In genomic region chr9:99955606-99956005, GRCh38 we compare ENCODE assay signal across 19 cellular contexts.
"Had no signal": no experiment of that assay in that cellular context is flagged by ENCODE, and none has a peak within 500 bp of the region (broad histone marks: within the 10 kb centered on the region; RNA-seq: fewer than 3 reads in every experiment).

No MANE protein-coding gene starts in this region.

- H3K27me3 Mint-ChIP-seq: activated naive CD4-positive, alpha-beta T cell treated with anti-CD3 and anti-CD28 coated beads, Interleukin-2, amount 10 ng/mL, durations not matched to agents 7 days and 5 days; dendritic cell treated with granulocyte-macrophage colony-stimulating factor and Interleukin-4, amounts not matched to agents 40 ng/mL and 50 ng/mL, for 4 days; effector memory CD8-positive, alpha-beta T cell; type B pancreatic cell had no signal

- ATAC-seq: effector memory CD8-positive, alpha-beta T cell; heart right ventricle; natural killer cell; right cardiac atrium; SK-N-SH treated with all-trans-retinoic acid at 6 μM for 48 hours had no signal

- H3K36me3 ChIP-seq: ovary had no signal

- H3K27me3 ChIP-seq: esophagus squamous epithelium, heart right ventricle, ovary, testis had no signal

- DNase-seq: activated CD4-positive, alpha-beta T cell treated with anti-CD3 and anti-CD28 coated beads, Interleukin-2, amount 50 U/mL, for 4 hours; activated CD4-positive, CD25-positive, alpha-beta regulatory T cell treated with anti-CD3 and anti-CD28 coated beads, Interleukin-2, amount 50 U/mL, for 72 hours; activated CD8-positive, alpha-beta memory T cell treated with anti-CD3 and anti-CD28 coated beads, Interleukin-2, amount 50 U/mL, for 4 hours; activated naive CD4-positive, alpha-beta T cell treated with anti-CD3 and anti-CD28 coated beads, Interleukin-2, amount 10 ng/mL, durations not matched to agents 7 days and 5 days; amniotic stem cell; effector memory CD8-positive, alpha-beta T cell; esophagus squamous epithelium; heart right ventricle; mesenchymal stem cell; natural killer cell; ovary; psoas muscle; right cardiac atrium; SIG-M5; testis had no signal

- H3K36me3 Mint-ChIP-seq: natural killer cell had no signal

- H3K9me3 ChIP-seq: esophagus squamous epithelium, heart right ventricle, ovary, psoas muscle, testis had no signal

- H3K4me3 ChIP-seq: esophagus squamous epithelium, heart right ventricle, ovary, psoas muscle, testis had no signal

- H3K27ac ChIP-seq: esophagus squamous epithelium, heart right ventricle, ovary, psoas muscle, testis had no signal

- H3K9me3 Mint-ChIP-seq: activated naive CD4-positive, alpha-beta T cell treated with anti-CD3 and anti-CD28 coated beads, Interleukin-2, amount 10 ng/mL, durations not matched to agents 7 days and 5 days; dendritic cell treated with granulocyte-macrophage colony-stimulating factor and Interleukin-4, amounts not matched to agents 40 ng/mL and 50 ng/mL, for 4 days; effector memory CD8-positive, alpha-beta T cell; natural killer cell; type B pancreatic cell had no signal

- H3K4me3 Mint-ChIP-seq: activated naive CD4-positive, alpha-beta T cell treated with anti-CD3 and anti-CD28 coated beads, Interleukin-2, amount 10 ng/mL, durations not matched to agents 7 days and 5 days; dendritic cell treated with granulocyte-macrophage colony-stimulating factor and Interleukin-4, amounts not matched to agents 40 ng/mL and 50 ng/mL, for 4 days; effector memory CD8-positive, alpha-beta T cell; natural killer cell; type B pancreatic cell had no signal

- H3K4me1 ChIP-seq: esophagus squamous epithelium, testis had no signal

- H3K27ac Mint-ChIP-seq: activated naive CD4-positive, alpha-beta T cell treated with anti-CD3 and anti-CD28 coated beads, Interleukin-2, amount 10 ng/mL, durations not matched to agents 7 days and 5 days; activated T-helper 2 cell treated with anti-CD3 and anti-CD28 coated beads, Interferon-gamma antibody, Interleukin-2, Interleukin-4, amounts not matched to agents 10 μg/mL and 5 μg/mL and 100 μg/mL, durations not matched to agents 14 hours and 24 hours and 36 hours; dendritic cell treated with granulocyte-macrophage colony-stimulating factor and Interleukin-4, amounts not matched to agents 40 ng/mL and 50 ng/mL, for 4 days; natural killer cell; type B pancreatic cell had no signal
